In the genomic region with DNA sequence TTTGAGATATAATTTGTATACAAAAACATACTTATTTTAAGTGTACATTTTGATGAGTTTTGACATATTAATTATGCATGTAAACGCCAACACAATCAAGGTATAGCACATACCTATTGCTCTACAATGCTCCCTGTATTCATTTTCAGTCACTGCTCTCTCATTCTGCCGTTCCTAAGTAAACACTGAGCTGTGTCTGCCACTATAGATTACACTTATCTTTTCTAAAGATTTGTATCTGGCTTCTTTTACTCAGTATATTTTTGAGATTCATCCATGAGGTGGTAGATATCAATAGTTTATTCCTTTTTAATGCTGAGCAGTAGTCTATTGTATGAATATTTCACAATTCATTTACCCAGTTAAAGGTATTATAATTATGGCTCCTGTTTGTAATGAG, we compare ENCODE assay signal across 28 cellular contexts.
"Had no signal": no experiment of that assay in that cellular context is flagged by ENCODE, and none has a peak within 500 bp of the region (broad histone marks: within the 10 kb centered on the region; RNA-seq: fewer than 3 reads in every experiment).

No MANE protein-coding gene starts in this region.

- H3K4me1 ChIP-seq: colonic mucosa, esophagus muscularis mucosa, esophagus squamous epithelium, foreskin keratinocyte, gastrocnemius medialis, gastroesophageal sphincter, heart left ventricle, heart right ventricle had no signal

- H3K9me3 ChIP-seq: colonic mucosa, esophagus muscularis mucosa, esophagus squamous epithelium, gastrocnemius medialis, gastroesophageal sphincter, heart left ventricle, heart right ventricle had no signal

- H3K27me3 ChIP-seq: colonic mucosa, dorsolateral prefrontal cortex, esophagus muscularis mucosa, esophagus squamous epithelium, foreskin keratinocyte, gastrocnemius medialis, gastroesophageal sphincter, heart left ventricle, heart right ventricle had no signal

- DNase-seq: colonic mucosa; cortex of kidney; dermis blood vessel endothelial cell; dorsolateral prefrontal cortex; effector CD4-positive, alpha-beta T cell; effector CD8-positive, alpha-beta T cell; effector memory CD4-positive, alpha-beta T cell; effector memory CD8-positive, alpha-beta T cell; endodermal cell; erythroblast; esophagus squamous epithelium; foreskin fibroblast; foreskin keratinocyte; foreskin melanocyte; gastrocnemius medialis; glutamatergic neuron; head of caudate nucleus; heart left ventricle; heart right ventricle had no signal

- H3K36me3 ChIP-seq: colonic mucosa, gastrocnemius medialis had no signal

- FAIRE-seq: colon, endometrium, endothelial cell of umbilical vein, frontal cortex had no signal

- H3K27ac ChIP-seq: colonic mucosa, coronary artery, dorsolateral prefrontal cortex, epithelial cell of prostate, esophagus muscularis mucosa, esophagus squamous epithelium, foreskin keratinocyte, gastrocnemius medialis, gastroesophageal sphincter, heart left ventricle, heart right ventricle had no signal

- H3K4me3 ChIP-seq: colonic mucosa, coronary artery, dorsolateral prefrontal cortex, esophagus muscularis mucosa, esophagus squamous epithelium, gastrocnemius medialis, gastroesophageal sphincter, heart left ventricle, heart right ventricle had no signal

- ATAC-seq: effector memory CD8-positive, alpha-beta T cell; esophagus mucosa; foreskin keratinocyte; gastrocnemius medialis; gastroesophageal sphincter; heart left ventricle; heart right ventricle had no signal
